In the genomic region with DNA sequence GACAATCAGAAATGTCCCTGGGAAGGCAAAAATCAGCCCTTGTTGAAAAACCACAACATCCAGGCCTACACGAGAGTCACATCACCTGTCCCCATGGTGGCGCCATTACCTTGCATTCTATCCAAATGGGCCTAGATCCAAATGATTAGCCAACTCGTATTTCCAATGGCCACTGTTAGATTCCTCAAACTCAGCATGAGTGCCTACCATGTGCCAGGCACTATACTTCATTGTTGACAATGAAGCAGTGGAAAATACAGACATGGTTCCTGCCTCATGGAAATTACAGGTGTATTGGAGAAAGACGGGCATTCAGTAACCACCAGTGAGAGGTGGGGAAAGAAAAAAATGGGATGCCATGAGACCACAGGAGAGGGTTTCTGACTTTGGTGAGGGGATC, we compare ENCODE assay signal across 1 cellular context.
TF ChIP-seq lines count a peak whose summit lies in the region.

No MANE protein-coding gene starts in this region.

TF ChIP-seq in K562, 482 proteins besides CTCF, POLR2A, EP300 and RAD21 (continued from another document and continues in another):
- TF ChIP-seq, protein P1, sequence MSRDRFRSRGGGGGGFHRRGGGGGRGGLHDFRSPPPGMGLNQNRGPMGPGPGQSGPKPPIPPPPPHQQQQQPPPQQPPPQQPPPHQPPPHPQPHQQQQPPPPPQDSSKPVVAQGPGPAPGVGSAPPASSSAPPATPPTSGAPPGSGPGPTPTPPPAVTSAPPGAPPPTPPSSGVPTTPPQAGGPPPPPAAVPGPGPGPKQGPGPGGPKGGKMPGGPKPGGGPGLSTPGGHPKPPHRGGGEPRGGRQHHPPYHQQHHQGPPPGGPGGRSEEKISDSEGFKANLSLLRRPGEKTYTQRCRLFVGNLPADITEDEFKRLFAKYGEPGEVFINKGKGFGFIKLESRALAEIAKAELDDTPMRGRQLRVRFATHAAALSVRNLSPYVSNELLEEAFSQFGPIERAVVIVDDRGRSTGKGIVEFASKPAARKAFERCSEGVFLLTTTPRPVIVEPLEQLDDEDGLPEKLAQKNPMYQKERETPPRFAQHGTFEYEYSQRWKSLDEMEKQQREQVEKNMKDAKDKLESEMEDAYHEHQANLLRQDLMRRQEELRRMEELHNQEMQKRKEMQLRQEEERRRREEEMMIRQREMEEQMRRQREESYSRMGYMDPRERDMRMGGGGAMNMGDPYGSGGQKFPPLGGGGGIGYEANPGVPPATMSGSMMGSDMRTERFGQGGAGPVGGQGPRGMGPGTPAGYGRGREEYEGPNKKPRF (IDR thresholded peaks at IDR 0.05; ENCODE audit: low read depth, low read length) = no peak
- TF ChIP-seq JUNB (CRISPR knock-in tag; conservative IDR thresholded peaks at IDR 0.05) = no peak
- TF ChIP-seq ZNF584 (CRISPR knock-in tag; IDR thresholded peaks at IDR 0.05; ENCODE audit: low read depth) = no peak
- TF ChIP-seq RB1 (IDR thresholded peaks at IDR 0.05; ENCODE audit: low read depth) = 0 out of 2 replicates have a peak, but pooled peaks have one; percentile 38
- TF ChIP-seq, protein P2, sequence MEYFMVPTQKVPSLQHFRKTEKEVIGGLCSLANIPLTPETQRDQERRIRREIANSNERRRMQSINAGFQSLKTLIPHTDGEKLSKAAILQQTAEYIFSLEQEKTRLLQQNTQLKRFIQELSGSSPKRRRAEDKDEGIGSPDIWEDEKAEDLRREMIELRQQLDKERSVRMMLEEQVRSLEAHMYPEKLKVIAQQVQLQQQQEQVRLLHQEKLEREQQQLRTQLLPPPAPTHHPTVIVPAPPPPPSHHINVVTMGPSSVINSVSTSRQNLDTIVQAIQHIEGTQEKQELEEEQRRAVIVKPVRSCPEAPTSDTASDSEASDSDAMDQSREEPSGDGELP (CRISPR knock-in tag; IDR thresholded peaks at IDR 0.05; ENCODE audit: borderline replicate concordance) = no peak; the same call in 1 of the 2 replicates
- TF ChIP-seq ZNF3 (CRISPR knock-in tag; IDR thresholded peaks at IDR 0.05) = no peak
- TF ChIP-seq XRCC4 (IDR thresholded peaks at IDR 0.05; ENCODE audit: extremely low read depth, insufficient read depth, insufficient read length) = no peak
- TF ChIP-seq PHF8 (IDR thresholded peaks at IDR 0.05; ENCODE audit: borderline replicate concordance, low read length) = no peak
- TF ChIP-seq TRIM28 (IDR thresholded peaks at IDR 0.05) = no peak
- 0 out of 2 replicates have a peak, but pooled peaks have one; percentile 34 for TF ChIP-seq STAG1 (CRISPR knock-in tag; IDR thresholded peaks at IDR 0.05; ENCODE audit: borderline replicate concordance)
- no peak for TF ChIP-seq TARDBP (IDR thresholded peaks at IDR 0.05)
- TF ChIP-seq TOE1 (IDR thresholded peaks at IDR 0.05; ENCODE audit: borderline replicate concordance) = no peak
- no peak for TF ChIP-seq TOE1 (CRISPR knock-in tag; IDR thresholded peaks at IDR 0.05; ENCODE audit: borderline replicate concordance, low read depth)
- TF ChIP-seq STAT5B (CRISPR knock-in tag; IDR thresholded peaks at IDR 0.05) = no peak
- TF ChIP-seq, protein P3, sequence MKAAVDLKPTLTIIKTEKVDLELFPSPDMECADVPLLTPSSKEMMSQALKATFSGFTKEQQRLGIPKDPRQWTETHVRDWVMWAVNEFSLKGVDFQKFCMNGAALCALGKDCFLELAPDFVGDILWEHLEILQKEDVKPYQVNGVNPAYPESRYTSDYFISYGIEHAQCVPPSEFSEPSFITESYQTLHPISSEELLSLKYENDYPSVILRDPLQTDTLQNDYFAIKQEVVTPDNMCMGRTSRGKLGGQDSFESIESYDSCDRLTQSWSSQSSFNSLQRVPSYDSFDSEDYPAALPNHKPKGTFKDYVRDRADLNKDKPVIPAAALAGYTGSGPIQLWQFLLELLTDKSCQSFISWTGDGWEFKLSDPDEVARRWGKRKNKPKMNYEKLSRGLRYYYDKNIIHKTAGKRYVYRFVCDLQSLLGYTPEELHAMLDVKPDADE (conservative IDR thresholded peaks at IDR 0.05; ENCODE audit: control insufficient read depth, low read depth, low read length) = no peak
- TF ChIP-seq, protein P4, sequence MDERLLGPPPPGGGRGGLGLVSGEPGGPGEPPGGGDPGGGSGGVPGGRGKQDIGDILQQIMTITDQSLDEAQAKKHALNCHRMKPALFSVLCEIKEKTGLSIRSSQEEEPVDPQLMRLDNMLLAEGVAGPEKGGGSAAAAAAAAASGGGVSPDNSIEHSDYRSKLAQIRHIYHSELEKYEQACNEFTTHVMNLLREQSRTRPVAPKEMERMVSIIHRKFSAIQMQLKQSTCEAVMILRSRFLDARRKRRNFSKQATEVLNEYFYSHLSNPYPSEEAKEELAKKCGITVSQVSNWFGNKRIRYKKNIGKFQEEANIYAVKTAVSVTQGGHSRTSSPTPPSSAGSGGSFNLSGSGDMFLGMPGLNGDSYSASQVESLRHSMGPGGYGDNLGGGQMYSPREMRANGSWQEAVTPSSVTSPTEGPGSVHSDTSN (CRISPR knock-in tag; IDR thresholded peaks at IDR 0.05; ENCODE audit: low read depth) = no peak
- TF ChIP-seq, protein P4 (tag; conservative IDR thresholded peaks at IDR 0.05; ENCODE audit: low read depth) = no peak
- no peak for TF ChIP-seq ZNF12 (CRISPR knock-in tag; IDR thresholded peaks at IDR 0.05)
- TF ChIP-seq, protein P5, sequence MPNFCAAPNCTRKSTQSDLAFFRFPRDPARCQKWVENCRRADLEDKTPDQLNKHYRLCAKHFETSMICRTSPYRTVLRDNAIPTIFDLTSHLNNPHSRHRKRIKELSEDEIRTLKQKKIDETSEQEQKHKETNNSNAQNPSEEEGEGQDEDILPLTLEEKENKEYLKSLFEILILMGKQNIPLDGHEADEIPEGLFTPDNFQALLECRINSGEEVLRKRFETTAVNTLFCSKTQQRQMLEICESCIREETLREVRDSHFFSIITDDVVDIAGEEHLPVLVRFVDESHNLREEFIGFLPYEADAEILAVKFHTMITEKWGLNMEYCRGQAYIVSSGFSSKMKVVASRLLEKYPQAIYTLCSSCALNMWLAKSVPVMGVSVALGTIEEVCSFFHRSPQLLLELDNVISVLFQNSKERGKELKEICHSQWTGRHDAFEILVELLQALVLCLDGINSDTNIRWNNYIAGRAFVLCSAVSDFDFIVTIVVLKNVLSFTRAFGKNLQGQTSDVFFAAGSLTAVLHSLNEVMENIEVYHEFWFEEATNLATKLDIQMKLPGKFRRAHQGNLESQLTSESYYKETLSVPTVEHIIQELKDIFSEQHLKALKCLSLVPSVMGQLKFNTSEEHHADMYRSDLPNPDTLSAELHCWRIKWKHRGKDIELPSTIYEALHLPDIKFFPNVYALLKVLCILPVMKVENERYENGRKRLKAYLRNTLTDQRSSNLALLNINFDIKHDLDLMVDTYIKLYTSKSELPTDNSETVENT (CRISPR knock-in tag; IDR thresholded peaks at IDR 0.05) = no peak
- TF ChIP-seq, protein P6, sequence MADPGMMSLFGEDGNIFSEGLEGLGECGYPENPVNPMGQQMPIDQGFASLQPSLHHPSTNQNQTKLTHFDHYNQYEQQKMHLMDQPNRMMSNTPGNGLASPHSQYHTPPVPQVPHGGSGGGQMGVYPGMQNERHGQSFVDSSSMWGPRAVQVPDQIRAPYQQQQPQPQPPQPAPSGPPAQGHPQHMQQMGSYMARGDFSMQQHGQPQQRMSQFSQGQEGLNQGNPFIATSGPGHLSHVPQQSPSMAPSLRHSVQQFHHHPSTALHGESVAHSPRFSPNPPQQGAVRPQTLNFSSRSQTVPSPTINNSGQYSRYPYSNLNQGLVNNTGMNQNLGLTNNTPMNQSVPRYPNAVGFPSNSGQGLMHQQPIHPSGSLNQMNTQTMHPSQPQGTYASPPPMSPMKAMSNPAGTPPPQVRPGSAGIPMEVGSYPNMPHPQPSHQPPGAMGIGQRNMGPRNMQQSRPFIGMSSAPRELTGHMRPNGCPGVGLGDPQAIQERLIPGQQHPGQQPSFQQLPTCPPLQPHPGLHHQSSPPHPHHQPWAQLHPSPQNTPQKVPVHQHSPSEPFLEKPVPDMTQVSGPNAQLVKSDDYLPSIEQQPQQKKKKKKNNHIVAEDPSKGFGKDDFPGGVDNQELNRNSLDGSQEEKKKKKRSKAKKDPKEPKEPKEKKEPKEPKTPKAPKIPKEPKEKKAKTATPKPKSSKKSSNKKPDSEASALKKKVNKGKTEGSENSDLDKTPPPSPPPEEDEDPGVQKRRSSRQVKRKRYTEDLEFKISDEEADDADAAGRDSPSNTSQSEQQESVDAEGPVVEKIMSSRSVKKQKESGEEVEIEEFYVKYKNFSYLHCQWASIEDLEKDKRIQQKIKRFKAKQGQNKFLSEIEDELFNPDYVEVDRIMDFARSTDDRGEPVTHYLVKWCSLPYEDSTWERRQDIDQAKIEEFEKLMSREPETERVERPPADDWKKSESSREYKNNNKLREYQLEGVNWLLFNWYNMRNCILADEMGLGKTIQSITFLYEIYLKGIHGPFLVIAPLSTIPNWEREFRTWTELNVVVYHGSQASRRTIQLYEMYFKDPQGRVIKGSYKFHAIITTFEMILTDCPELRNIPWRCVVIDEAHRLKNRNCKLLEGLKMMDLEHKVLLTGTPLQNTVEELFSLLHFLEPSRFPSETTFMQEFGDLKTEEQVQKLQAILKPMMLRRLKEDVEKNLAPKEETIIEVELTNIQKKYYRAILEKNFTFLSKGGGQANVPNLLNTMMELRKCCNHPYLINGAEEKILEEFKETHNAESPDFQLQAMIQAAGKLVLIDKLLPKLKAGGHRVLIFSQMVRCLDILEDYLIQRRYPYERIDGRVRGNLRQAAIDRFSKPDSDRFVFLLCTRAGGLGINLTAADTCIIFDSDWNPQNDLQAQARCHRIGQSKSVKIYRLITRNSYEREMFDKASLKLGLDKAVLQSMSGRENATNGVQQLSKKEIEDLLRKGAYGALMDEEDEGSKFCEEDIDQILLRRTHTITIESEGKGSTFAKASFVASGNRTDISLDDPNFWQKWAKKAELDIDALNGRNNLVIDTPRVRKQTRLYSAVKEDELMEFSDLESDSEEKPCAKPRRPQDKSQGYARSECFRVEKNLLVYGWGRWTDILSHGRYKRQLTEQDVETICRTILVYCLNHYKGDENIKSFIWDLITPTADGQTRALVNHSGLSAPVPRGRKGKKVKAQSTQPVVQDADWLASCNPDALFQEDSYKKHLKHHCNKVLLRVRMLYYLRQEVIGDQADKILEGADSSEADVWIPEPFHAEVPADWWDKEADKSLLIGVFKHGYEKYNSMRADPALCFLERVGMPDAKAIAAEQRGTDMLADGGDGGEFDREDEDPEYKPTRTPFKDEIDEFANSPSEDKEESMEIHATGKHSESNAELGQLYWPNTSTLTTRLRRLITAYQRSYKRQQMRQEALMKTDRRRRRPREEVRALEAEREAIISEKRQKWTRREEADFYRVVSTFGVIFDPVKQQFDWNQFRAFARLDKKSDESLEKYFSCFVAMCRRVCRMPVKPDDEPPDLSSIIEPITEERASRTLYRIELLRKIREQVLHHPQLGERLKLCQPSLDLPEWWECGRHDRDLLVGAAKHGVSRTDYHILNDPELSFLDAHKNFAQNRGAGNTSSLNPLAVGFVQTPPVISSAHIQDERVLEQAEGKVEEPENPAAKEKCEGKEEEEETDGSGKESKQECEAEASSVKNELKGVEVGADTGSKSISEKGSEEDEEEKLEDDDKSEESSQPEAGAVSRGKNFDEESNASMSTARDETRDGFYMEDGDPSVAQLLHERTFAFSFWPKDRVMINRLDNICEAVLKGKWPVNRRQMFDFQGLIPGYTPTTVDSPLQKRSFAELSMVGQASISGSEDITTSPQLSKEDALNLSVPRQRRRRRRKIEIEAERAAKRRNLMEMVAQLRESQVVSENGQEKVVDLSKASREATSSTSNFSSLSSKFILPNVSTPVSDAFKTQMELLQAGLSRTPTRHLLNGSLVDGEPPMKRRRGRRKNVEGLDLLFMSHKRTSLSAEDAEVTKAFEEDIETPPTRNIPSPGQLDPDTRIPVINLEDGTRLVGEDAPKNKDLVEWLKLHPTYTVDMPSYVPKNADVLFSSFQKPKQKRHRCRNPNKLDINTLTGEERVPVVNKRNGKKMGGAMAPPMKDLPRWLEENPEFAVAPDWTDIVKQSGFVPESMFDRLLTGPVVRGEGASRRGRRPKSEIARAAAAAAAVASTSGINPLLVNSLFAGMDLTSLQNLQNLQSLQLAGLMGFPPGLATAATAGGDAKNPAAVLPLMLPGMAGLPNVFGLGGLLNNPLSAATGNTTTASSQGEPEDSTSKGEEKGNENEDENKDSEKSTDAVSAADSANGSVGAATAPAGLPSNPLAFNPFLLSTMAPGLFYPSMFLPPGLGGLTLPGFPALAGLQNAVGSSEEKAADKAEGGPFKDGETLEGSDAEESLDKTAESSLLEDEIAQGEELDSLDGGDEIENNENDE (IDR thresholded peaks at IDR 0.05; ENCODE audit: low read depth, low read length) = no peak
- no peak for TF ChIP-seq RFX7 (CRISPR knock-in tag; IDR thresholded peaks at IDR 0.05)
- TF ChIP-seq HLTF (IDR thresholded peaks at IDR 0.05) = no peak
- no peak for TF ChIP-seq PRPF4 (IDR thresholded peaks at IDR 0.05; ENCODE audit: insufficient read depth, low read depth, low read length, poor library complexity, severe bottlenecking)
- no peak for TF ChIP-seq PTRF (tag; IDR thresholded peaks at IDR 0.05)
- no peak for TF ChIP-seq RBM14 (IDR thresholded peaks at IDR 0.05; ENCODE audit: borderline replicate concordance, insufficient read depth, low read depth, low read length)
- TF ChIP-seq PURB (CRISPR knock-in tag; IDR thresholded peaks at IDR 0.05; ENCODE audit: low read depth) = no peak
- TF ChIP-seq PPARD (CRISPR knock-in tag; IDR thresholded peaks at IDR 0.05) = no peak
- TF ChIP-seq, protein P7, sequence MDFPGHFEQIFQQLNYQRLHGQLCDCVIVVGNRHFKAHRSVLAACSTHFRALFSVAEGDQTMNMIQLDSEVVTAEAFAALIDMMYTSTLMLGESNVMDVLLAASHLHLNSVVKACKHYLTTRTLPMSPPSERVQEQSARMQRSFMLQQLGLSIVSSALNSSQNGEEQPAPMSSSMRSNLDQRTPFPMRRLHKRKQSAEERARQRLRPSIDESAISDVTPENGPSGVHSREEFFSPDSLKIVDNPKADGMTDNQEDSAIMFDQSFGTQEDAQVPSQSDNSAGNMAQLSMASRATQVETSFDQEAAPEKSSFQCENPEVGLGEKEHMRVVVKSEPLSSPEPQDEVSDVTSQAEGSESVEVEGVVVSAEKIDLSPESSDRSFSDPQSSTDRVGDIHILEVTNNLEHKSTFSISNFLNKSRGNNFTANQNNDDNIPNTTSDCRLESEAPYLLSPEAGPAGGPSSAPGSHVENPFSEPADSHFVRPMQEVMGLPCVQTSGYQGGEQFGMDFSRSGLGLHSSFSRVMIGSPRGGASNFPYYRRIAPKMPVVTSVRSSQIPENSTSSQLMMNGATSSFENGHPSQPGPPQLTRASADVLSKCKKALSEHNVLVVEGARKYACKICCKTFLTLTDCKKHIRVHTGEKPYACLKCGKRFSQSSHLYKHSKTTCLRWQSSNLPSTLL (IDR thresholded peaks at IDR 0.05) = no peak
- TF ChIP-seq KDM1A (IDR thresholded peaks at IDR 0.05) = no peak
- no peak for TF ChIP-seq BDP1 (IDR thresholded peaks at IDR 0.05; ENCODE audit: insufficient read depth, insufficient read length)
- no peak for TF ChIP-seq CBX5 (IDR thresholded peaks at IDR 0.05; ENCODE audit: borderline replicate concordance, low read depth)
- no peak for TF ChIP-seq ZNF124 (CRISPR knock-in tag; IDR thresholded peaks at IDR 0.05)
